ENCODE assay signal across 15 cellular contexts in genomic region chr11:46106530-46107407, GRCh38. TPM values are rescaled to one million over a fixed set of nuclear protein-coding genes. Genes with fewer than 3 reads are reported as not detected.
A peak's percentile ranks its signal among the peaks of the same experiment; 100 is the strongest.
DNase-seq lines count a peak whose midpoint lies in the region; ATAC-seq, FAIRE-seq and TF ChIP-seq lines count a peak whose summit lies in the region.
"Had no signal": no experiment of that assay in that cellular context is flagged by ENCODE, and none has a peak within 500 bp of the region (broad histone marks: within the 10 kb centered on the region; RNA-seq: fewer than 3 reads in every experiment).

No MANE protein-coding gene starts in this region.

- H3K36me3 Mint-ChIP-seq in natural killer cell = no peaks in the 10 kb centered on the region
- H3K36me3 Mint-ChIP-seq in natural killer cell treated with Interleukin-12 subunit alpha and Interleukin-12 subunit beta and Interleukin-15 and Interleukin-18, amount 100 ng/mL, for 72 hours = no peaks in the 10 kb centered on the region

- no peak for TF ChIP-seq CTCF in natural killer cell (IDR thresholded peaks at IDR 0.05)
- TF ChIP-seq CTCF in kidney (IDR thresholded peaks at IDR 0.05; ENCODE audit: borderline replicate concordance, extremely low read depth, insufficient read depth) = no peak

- no peaks in the 10 kb centered on the region for H3K4me1 ChIP-seq in kidney (ENCODE audit: control insufficient read depth in 1 of 2, insufficient read depth in 1 of 2, low read depth in 1 of 2, low read length in 2 of 2)

- H3K4me3 Mint-ChIP-seq in natural killer cell = no peak overlapping the region
- no peak overlapping the region for H3K4me3 Mint-ChIP-seq in natural killer cell treated with Interleukin-12 subunit alpha and Interleukin-12 subunit beta and Interleukin-15 and Interleukin-18, amount 100 ng/mL, for 72 hours
- H3K4me3 Mint-ChIP-seq: activated CD4-positive, alpha-beta T cell treated with anti-CD3 and anti-CD28 coated beads for 36 hours had no signal

- FAIRE-seq in kidney (lab: Jason Lieb, UNC) = no peak

- H3K36me3 ChIP-seq in kidney (ENCODE audit: control insufficient read depth in 1 of 2, insufficient read depth in 2 of 2, low read length in 2 of 2) = no peaks in the 10 kb centered on the region

- no peak overlapping the region for H3K27ac ChIP-seq in kidney (ENCODE audit: low read depth in 2 of 2, low read length in 2 of 2)

- no peaks in the 10 kb centered on the region for H3K9me3 Mint-ChIP-seq in natural killer cell
- H3K9me3 Mint-ChIP-seq in natural killer cell treated with Interleukin-12 subunit alpha and Interleukin-12 subunit beta and Interleukin-15 and Interleukin-18, amount 100 ng/mL, for 72 hours = no peaks in the 10 kb centered on the region

- H3K27me3 Mint-ChIP-seq in natural killer cell (ENCODE audit: low read depth in 2 of 2) = no peaks in the 10 kb centered on the region
- no peaks in the 10 kb centered on the region for H3K27me3 Mint-ChIP-seq in natural killer cell treated with Interleukin-12 subunit alpha and Interleukin-12 subunit beta and Interleukin-15 and Interleukin-18, amount 100 ng/mL, for 72 hours
- H3K27me3 Mint-ChIP-seq: activated CD4-positive, alpha-beta T cell treated with anti-CD3 and anti-CD28 coated beads for 36 hours had no signal

- no peaks in the 10 kb centered on the region for H3K9me3 ChIP-seq in kidney (ENCODE audit: control insufficient read depth in 1 of 2, low read length in 2 of 2)
- H3K9me3 ChIP-seq: testis had no signal

- intact Hi-C loops in natural killer cell (cut with micrococcal nuclease) (no loop called here), kidney (cut with DNase I) (no loop called here)

- peaks cover 35 to 42% of the 10 kb centered on the region in 2 donors for H3K4me1 Mint-ChIP-seq in natural killer cell
- H3K4me1 Mint-ChIP-seq in natural killer cell treated with Interleukin-12 subunit alpha and Interleukin-12 subunit beta and Interleukin-15 and Interleukin-18, amount 100 ng/mL, for 72 hours (ENCODE audit: low read depth in 2 of 2) = peaks cover 20 to 33% of the 10 kb centered on the region in 2 donors

- no peak overlapping the region for H3K9ac ChIP-seq in kidney (ENCODE audit: low read length in 2 of 2)

- no peak for ATAC-seq in natural killer cell
- no peak for ATAC-seq in natural killer cell treated with Interleukin-12 subunit alpha and Interleukin-12 subunit beta and Interleukin-15 and Interleukin-18, amount 100 ng/mL, for 72 hours
- ATAC-seq: activated CD4-positive, alpha-beta T cell treated with anti-CD3 and anti-CD28 coated beads for 36 hours had no signal

- no peak overlapping the region for H3K4me3 ChIP-seq in kidney (ENCODE audit: low read length in 2 of 2)
- H3K4me3 ChIP-seq: testis had no signal

- DNase-seq in natural killer cell = no peak
- no peak for DNase-seq in natural killer cell treated with Interleukin-12 subunit alpha and Interleukin-12 subunit beta and Interleukin-15 and Interleukin-18, amount 100 ng/mL, for 72 hours (ENCODE audit: low spot score)
- DNase-seq in astrocyte of the hippocampus (ENCODE audit: low read depth, low spot score) = peak; percentile 49
- DNase-seq in inferior parietal cortex (ENCODE audit: extremely low spot score) = peak; percentile 70
- no peak for DNase-seq in DMS153 (lab: John Stamatoyannopoulos, UW)
- no peak for DNase-seq in activated CD4-positive, alpha-beta T cell treated with anti-CD3 and anti-CD28 coated beads, Interleukin-2, amount 50 U/mL, for 48 hours
- no peak for DNase-seq in stimulated activated naive CD4-positive, alpha-beta T cell (lab: John Stamatoyannopoulos, UW)
- no peak for DNase-seq in kidney
- DNase-seq: activated CD4-positive, alpha-beta T cell treated with anti-CD3 and anti-CD28 coated beads for 36 hours; activated naive CD4-positive, alpha-beta T cell treated with Interleukin-2 at 50 U/mL for 16 hours; HCEC 1CT; NCI-H2081; RPMI8226; stimulated activated CD4-positive, alpha-beta T cell treated with anti-CD3 and anti-CD28 coated beads, Interleukin-4, amount 100 ng/mL, for 24 hours; testis had no signal

- peak overlapping the region; percentile 46 to 52 for H3K27ac Mint-ChIP-seq in natural killer cell
- H3K27ac Mint-ChIP-seq in natural killer cell treated with Interleukin-12 subunit alpha and Interleukin-12 subunit beta and Interleukin-15 and Interleukin-18, amount 100 ng/mL, for 72 hours = peak overlapping the region in 1 of 2 donors; percentile 37
- H3K27ac Mint-ChIP-seq: activated CD4-positive, alpha-beta T cell treated with anti-CD3 and anti-CD28 coated beads for 36 hours had no signal

RNA-seq across cellular contexts. Expression of gene PHF21A, which starts 14.5 kb away (rescaled TPM):
- total RNA-seq in natural killer cell (100 to 1,000 TPM; 138 to 147 (median 139) TPM), kidney (48.2 TPM)
- 10 to 100 TPM; 50.3 to 64.3 TPM for total RNA-seq in natural killer cell treated with Interleukin-12 subunit alpha and Interleukin-12 subunit beta and Interleukin-15 and Interleukin-18, amount 100 ng/mL, for 72 hours
- 9.6 TPM for polyA plus RNA-seq in kidney (ENCODE audit: insufficient read depth, low read depth, low replicate concordance)

Comparison
In these comparisons a context has a peak if more than half of its experiments do, and no peak if none do; other contexts are left out.
1. DNase-seq: peak in astrocyte of the hippocampus (single experiment) and inferior parietal cortex (single experiment); none in natural killer cell (single experiment), natural killer cell treated with Interleukin-12 subunit alpha and Interleukin-12 subunit beta and Interleukin-15 and Interleukin-18, amount 100 ng/mL, for 72 hours (single experiment), DMS153 (single experiment), activated CD4-positive, alpha-beta T cell treated with anti-CD3 and anti-CD28 coated beads, Interleukin-2, amount 50 U/mL, for 48 hours (0 of 2), stimulated activated naive CD4-positive, alpha-beta T cell (0 of 6) and kidney (single experiment).